Comparison of ENCODE assay signal across 18 cellular contexts in the genomic region with DNA sequence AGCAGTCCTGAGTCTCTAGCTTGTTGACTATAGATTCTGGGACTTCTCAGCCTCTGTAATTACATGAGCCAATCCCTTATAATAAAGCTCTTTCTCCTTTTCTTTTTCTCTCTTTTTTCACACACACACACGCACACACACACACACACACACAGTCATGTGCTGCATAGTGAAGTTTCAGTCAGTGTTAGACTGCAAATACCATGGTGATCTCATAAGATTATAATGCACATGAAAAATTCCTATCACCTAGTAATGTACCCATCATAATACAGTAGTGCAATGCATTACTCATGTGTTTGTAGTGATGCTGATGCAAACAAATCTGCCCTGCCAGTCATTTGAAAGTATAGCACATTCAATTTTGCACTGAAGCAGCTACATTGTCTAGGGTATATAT.
DNase-seq lines count a peak whose midpoint lies in the region; ATAC-seq and TF ChIP-seq lines count a peak whose summit lies in the region.
"Had no signal": no experiment of that assay in that cellular context is flagged by ENCODE, and none has a peak within 500 bp of the region (broad histone marks: within the 10 kb centered on the region; RNA-seq: fewer than 3 reads in every experiment).

No MANE protein-coding gene starts in this region.

- no peak overlapping the region for H3K4me3 ChIP-seq in AG10803 (ENCODE audit: low read length)
- no peak overlapping the region for H3K4me3 ChIP-seq in IMR-90 (ENCODE audit: insufficient read depth, low read depth, low read length)

- in situ Hi-C loops in IMR-90 (cut with MboI; ENCODE audit: low sequenced_read_pairs): no loop called here

- no peak overlapping the region for H4K8ac ChIP-seq in IMR-90 (ENCODE audit: low read depth in 2 of 2, low read length in 2 of 2)

- H3K79me1 ChIP-seq in IMR-90 (ENCODE audit: low read depth in 1 of 2, low read length in 2 of 2): no peaks in the 10 kb centered on the region

- no peak for TF ChIP-seq POLR2A in IMR-90 (IDR thresholded peaks at IDR 0.05; ENCODE audit: low read depth, low read length)

- no TSS peak for BruUV-seq in IMR-90 (replicated peaks; lab: Mats Ljungman, UMichigan)

- dilution Hi-C loops in IMR-90 (cut with HindIII; ENCODE audit: low sequenced_read_pairs, unreplicated experiment): no loop called here

- no peaks in the 10 kb centered on the region for H3K36me3 ChIP-seq in IMR-90 (ENCODE audit: control insufficient read depth, insufficient read depth, low read length)

- H4K20me1 ChIP-seq in IMR-90 (ENCODE audit: insufficient read depth, low read length): no peaks in the 10 kb centered on the region

- ATAC-seq in IMR-90 (ENCODE audit: low read depth) (no peak), GM18870 (IDR thresholded peaks at IDR 0.05; ENCODE audit: unreplicated experiment) (no peak)
- ATAC-seq: WTC11 had no signal

- H3K18ac ChIP-seq in IMR-90 (ENCODE audit: low read depth, low read length): no peak overlapping the region

- H2BK5ac ChIP-seq in IMR-90 (ENCODE audit: low read depth, low read length, poor library complexity, severe bottlenecking): no peak overlapping the region

- no peaks in the 10 kb centered on the region for H3K4me1 ChIP-seq in IMR-90 (ENCODE audit: control insufficient read depth, insufficient read depth, low read length)

- H2AK5ac ChIP-seq in IMR-90 (ENCODE audit: low read depth, low read length): no peak overlapping the region

- no peak overlapping the region for H2AFZ ChIP-seq in IMR-90 (replicated peaks; ENCODE audit: low read length, poor library complexity)

- DNase-seq in AG10803 (ENCODE audit: low read depth) (peak; percentile 1), IMR-90 (peak; percentile 2), amniotic epithelial cell (ENCODE audit: low read depth) (peak; percentile 52), kidney glomerular epithelial cell (lab: John Stamatoyannopoulos, UW) (peak; percentile 8), NAMALWA (ENCODE audit: low spot score) (no peak), NCI-H1930 (lab: John Stamatoyannopoulos, UW) (no peak), amniotic stem cell (lab: John Stamatoyannopoulos, UW) (no peak)
- DNase-seq: activated CD4-positive, alpha-beta memory T cell treated with anti-CD3 and anti-CD28 coated beads, Interleukin-2, amount 10 ng/mL, durations not matched to agents 7 days and 5 days; activated naive CD4-positive, alpha-beta T cell treated with Interleukin-2 at 50 U/mL for 16 hours; activated T-cell treated with anti-CD3 and anti-CD28 coated beads, Interleukin-2, amount 50 U/mL, for 1 hour; DND-41; Karpas-422; midbrain; NCI-H524 treated with DMSO at 0.1 percent for 48 hours; SHP77 treated with DMSO at 0.1 percent for 48 hours; stimulated activated CD4-positive, alpha-beta T cell treated with anti-CD3 and anti-CD28 coated beads, Interleukin-12 subunit alpha, Interleukin-12 subunit beta, amount 100 ng/mL, for 4 hours had no signal

- H3K9ac ChIP-seq in IMR-90 (ENCODE audit: low read depth, low read length): no peak overlapping the region

- H3K56ac ChIP-seq in IMR-90 (ENCODE audit: extremely low read depth, insufficient read depth, low read length): no peak overlapping the region

- POLR2A ChIA-PET in IMR-90 (lab: Charles Lee; ENCODE audit: unreplicated experiment): no interaction called here

- H4K5ac ChIP-seq in IMR-90 (ENCODE audit: low read depth, low read length): no peak overlapping the region

- H3K9me1 ChIP-seq in IMR-90 (ENCODE audit: insufficient read depth, low read length): no peaks in the 10 kb centered on the region

- TF ChIP-seq RAD21 in IMR-90 (IDR thresholded peaks at IDR 0.05; ENCODE audit: low read length): no peak

- H3K4ac ChIP-seq in IMR-90 (ENCODE audit: low read depth, low read length): no peak overlapping the region

- H3K14ac ChIP-seq in IMR-90 (replicated peaks; ENCODE audit: low read depth, low read length): no peak overlapping the region

- no peak for TF ChIP-seq CTCF in AG10803 (conservative IDR thresholded peaks at IDR 0.05; ENCODE audit: low read length)
- TF ChIP-seq CTCF in IMR-90 (conservative IDR thresholded peaks at IDR 0.05; ENCODE audit: low read depth, low read length): no peak

- H3K4me2 ChIP-seq in IMR-90 (ENCODE audit: low read depth, low read length): no peak overlapping the region

- no peak overlapping the region for H2AK9ac ChIP-seq in IMR-90 (replicated peaks; ENCODE audit: low read depth, low read length, poor library complexity)

- no peak overlapping the region for H2BK120ac ChIP-seq in IMR-90 (ENCODE audit: low read depth, low read length)

- H3K27me3 ChIP-seq in IMR-90 (ENCODE audit: control insufficient read depth, insufficient read depth, low read length): no peaks in the 10 kb centered on the region

- H3K23ac ChIP-seq in IMR-90 (ENCODE audit: low read depth, low read length): no peak overlapping the region

- CTCF ChIA-PET in IMR-90 (lab: Yijun Ruan, JAX): no interaction called here

- H2BK15ac ChIP-seq in IMR-90 (ENCODE audit: low read depth, low read length): no peak overlapping the region

- no CpG with 5 or more reads among the region's 1 CpG for WGBS in IMR-90 (ENCODE audit: extremely low coverage in 2 of 2, insufficient read length in 1 of 2), 2 experiments

- no peaks in the 10 kb centered on the region for H3K9me3 ChIP-seq in IMR-90 (ENCODE audit: control insufficient read depth, insufficient read depth, low read length)

- intact Hi-C loops in IMR-90 (cut with micrococcal nuclease): loop anchor here (5.0 kb wide), 1 partner anchor 819 kb away; no protein-coding TSS in a partner anchor

- H3K27ac ChIP-seq in IMR-90 (ENCODE audit: insufficient read depth, low read length): no peak overlapping the region

- no peak overlapping the region for H2BK20ac ChIP-seq in IMR-90 (ENCODE audit: low read depth, low read length)

- no peak overlapping the region for H4K91ac ChIP-seq in IMR-90 (ENCODE audit: insufficient read depth, low read depth, low read length)

TF ChIP-seq in IMR-90, 13 proteins besides CTCF, POLR2A, EP300 and RAD21:
- TF ChIP-seq CEBPB (IDR thresholded peaks at IDR 0.05; ENCODE audit: low read depth, low read length) (no peak), CHD1 (IDR thresholded peaks at IDR 0.05; ENCODE audit: low read depth, low read length) (no peak), FOS (IDR thresholded peaks at IDR 0.05; ENCODE audit: low read depth, low read length) (no peak), MXI1 (IDR thresholded peaks at IDR 0.05; ENCODE audit: borderline replicate concordance, low read depth, low read length) (no peak), RCOR1 (IDR thresholded peaks at IDR 0.05; ENCODE audit: insufficient replicate concordance, low read length) (no peak), MAFK (IDR thresholded peaks at IDR 0.05; ENCODE audit: low read depth, low read length) (no peak)

Comparison
In these comparisons a context has a peak if more than half of its experiments do, and no peak if none do; other contexts are left out.
1. DNase-seq: peak in AG10803 (single experiment), IMR-90 (single experiment), amniotic epithelial cell (single experiment) and kidney glomerular epithelial cell (single experiment); none in NAMALWA (single experiment), NCI-H1930 (0 of 2) and amniotic stem cell (single experiment).